ENCODE assay signal across 27 cellular contexts in genomic region chr4:17060230-17060629, GRCh38.
"Had no signal": no experiment of that assay in that cellular context is flagged by ENCODE, and none has a peak within 500 bp of the region (broad histone marks: within the 10 kb centered on the region; RNA-seq: fewer than 3 reads in every experiment).

No MANE protein-coding gene starts in this region.

- H3K79me2 ChIP-seq: parathyroid adenoma had no signal

- H3K9me3 ChIP-seq: body of pancreas, heart left ventricle, mucosa of descending colon, right lobe of liver, testis had no signal

- H3K4me1 ChIP-seq: body of pancreas, parathyroid adenoma, right lobe of liver had no signal

- H2AFZ ChIP-seq: parathyroid adenoma had no signal

- H3K36me3 ChIP-seq: heart left ventricle, right lobe of liver, WERI-Rb-1 had no signal

- H3K27ac ChIP-seq: body of pancreas, parathyroid adenoma, right lobe of liver, testis, WERI-Rb-1 had no signal

- DNase-seq: activated CD4-positive, alpha-beta T cell treated with anti-CD3 and anti-CD28 coated beads, Interleukin-2, amount 10 ng/mL, durations not matched to agents 7 days and 5 days; activated CD4-positive, CD25-positive, alpha-beta regulatory T cell treated with anti-CD3 and anti-CD28 coated beads, Interleukin-2, amount 50 U/mL, for 72 hours; activated CD8-positive, alpha-beta T cell treated with anti-CD3 and anti-CD28 coated beads, Interleukin-2, amount 10 ng/mL, durations not matched to agents 7 days and 5 days; activated gamma-delta T cell; activated naive CD4-positive, alpha-beta T cell treated with anti-CD3 and anti-CD28 coated beads, Interleukin-2, amount 50 U/mL, for 16 hours; activated naive CD8-positive, alpha-beta T cell treated with anti-CD3 and anti-CD28 coated beads, Interleukin-2, amount 50 U/mL, for 24 hours; anterior cingulate cortex; body of pancreas; central memory CD4-positive, alpha-beta T cell; dermis blood vessel endothelial cell; effector CD8-positive, alpha-beta T cell; heart left ventricle; left colon; mesendoderm; mucosa of descending colon; nephron progenitor cell; right lobe of liver; stimulated activated CD4-positive, alpha-beta T cell treated with anti-CD3 and anti-CD28 coated beads, Interleukin-15, amount 100 ng/mL, for 24 hours; T-cell; testis; trophoblast cell; WERI-Rb-1 had no signal

- FAIRE-seq: islet of Langerhans, TTC549 had no signal

- ATAC-seq: activated CD8-positive, alpha-beta T cell treated with anti-CD3 and anti-CD28 coated beads, Interleukin-2, amount 10 ng/mL, durations not matched to agents 7 days and 5 days; activated naive CD8-positive, alpha-beta T cell treated with anti-CD3 and anti-CD28 coated beads, Interleukin-2, amount 50 U/mL, for 24 hours; body of pancreas; left colon; mucosa of descending colon; right lobe of liver; stimulated activated memory B cell treated with anti-CD40 and anti-IgM and Interleukin-4, amounts not matched to agents 10 μg/mL and 1 μg/mL and 100 μg/mL, for 72 hours; T-cell had no signal

- H3K4me3 ChIP-seq: body of pancreas, heart left ventricle, mucosa of descending colon, right lobe of liver, smooth muscle cell, testis had no signal

- H3K27me3 ChIP-seq: body of pancreas, heart left ventricle, right lobe of liver, testis had no signal

- H3K9ac ChIP-seq: parathyroid adenoma had no signal
